9 cellular contexts compared by ENCODE assay signal in genomic region chr13:93244141-93244917, GRCh38. TPM values are rescaled to one million over a fixed set of nuclear protein-coding genes. Genes with fewer than 3 reads are reported as not detected.
A peak's percentile ranks its signal among the peaks of the same experiment; 100 is the strongest.
DNase-seq lines count a peak whose midpoint lies in the region; ATAC-seq and TF ChIP-seq lines count a peak whose summit lies in the region.
"Had no signal": no experiment of that assay in that cellular context is flagged by ENCODE, and none has a peak within 500 bp of the region (broad histone marks: within the 10 kb centered on the region; RNA-seq: fewer than 3 reads in every experiment).

No MANE protein-coding gene starts in this region.

- peaks cover 20% of the 10 kb centered on the region for H3K79me1 ChIP-seq in mesendoderm (ENCODE audit: low read length)

- H3K4me1 ChIP-seq in mesendoderm (ENCODE audit: control insufficient read depth, low read depth, low read length) = peaks cover 16% of the 10 kb centered on the region
- H3K4me1 ChIP-seq in aorta (ENCODE audit: control insufficient read depth in 1 of 2, insufficient read depth in 2 of 2, low read length in 2 of 2) = no peaks in the 10 kb centered on the region

- peaks cover 49% of the 10 kb centered on the region for H3K79me2 ChIP-seq in mesendoderm (ENCODE audit: control insufficient read depth, insufficient read depth, low read length)

- no peak overlapping the region for H4K5ac ChIP-seq in mesendoderm (ENCODE audit: low read length)

- H3K27ac ChIP-seq in mesendoderm (ENCODE audit: low read depth, low read length) (no peak overlapping the region), aorta (ENCODE audit: low read depth in 1 of 2, low read length in 2 of 2) (peak overlapping the region in 1 of 2 donors; percentile 48)

- no peak overlapping the region for H3K23ac ChIP-seq in mesendoderm (ENCODE audit: low read length)

- TF ChIP-seq CTCF in cardiac fibroblast (IDR thresholded peaks at IDR 0.05; ENCODE audit: low read depth, low read length) = no peak

- H2AK5ac ChIP-seq in mesendoderm (ENCODE audit: low read length) = no peak overlapping the region

- no peak overlapping the region for H2BK120ac ChIP-seq in mesendoderm (ENCODE audit: low read depth, low read length)

- H3K4ac ChIP-seq in mesendoderm (ENCODE audit: low read depth, low read length) = no peak overlapping the region

- DNase-seq in Right ventricle myocardium inferior (ENCODE audit: missing footprints) (no peak), cardiac septum (ENCODE audit: low spot score) (no peak), cardiac fibroblast (ENCODE audit: low read depth in 2 of 2) (peak; percentile 40 to 68), mesendoderm (no peak), aorta (peak in 1 of 2 donors; percentile 75), T-helper 1 cell (no peak)
- DNase-seq in stimulated activated CD4-positive, alpha-beta T cell treated with anti-CD3 and anti-CD28 coated beads, Interleukin-1b, Interleukin-23, amount 100 ng/mL, for 48 hours = no peak
- DNase-seq: stimulated activated CD4-positive, alpha-beta T cell treated with anti-CD3 and anti-CD28 coated beads, Interleukin-12 subunit alpha, Interleukin-12 subunit beta, amount 100 ng/mL, for 4 hours had no signal

- peak overlapping the region; percentile 35 for H3K9ac ChIP-seq in mesendoderm (ENCODE audit: low read length)

- ATAC-seq in Right ventricle myocardium inferior (peak; percentile 54), aorta (ENCODE audit: low FRiP score) (peak; percentile 73), HG03442 (IDR thresholded peaks at IDR 0.05; ENCODE audit: unreplicated experiment) (no peak)

- H3K4me3 ChIP-seq in cardiac fibroblast (replicated peaks in 1 of 2; ENCODE audit: low read depth in 2 of 2, low read length in 2 of 2) (peak overlapping the region; percentile 35 to 36), mesendoderm (ENCODE audit: low read length) (no peak overlapping the region), aorta (ENCODE audit: low read length in 2 of 2) (peak overlapping the region; percentile 35 to 54)

- peak overlapping the region; percentile 19 for H3K56ac ChIP-seq in mesendoderm (ENCODE audit: low read length)

- H3K18ac ChIP-seq in mesendoderm (ENCODE audit: low read length) = peak overlapping the region; percentile 92

- no peak overlapping the region for H3K4me2 ChIP-seq in mesendoderm (ENCODE audit: low read length)

- H3K9me3 ChIP-seq in aorta (ENCODE audit: control insufficient read depth, low read length) = no peaks in the 10 kb centered on the region

- H4K8ac ChIP-seq in mesendoderm (ENCODE audit: low read depth, low read length) = no peak overlapping the region

- no CpG with 5 or more reads among the region's 17 CpGs for WGBS in mesendoderm (ENCODE audit: extremely low coverage, insufficient coverage, low lambda C conversion rate)
- WGBS in aorta, 2 donors = 9 to 18% methylated on average over 17 of the region's 17 CpGs

- H3K27me3 ChIP-seq in mesendoderm (ENCODE audit: insufficient read depth, low read length, poor library complexity) = no peaks in the 10 kb centered on the region
- no peaks in the 10 kb centered on the region for H3K27me3 ChIP-seq in aorta (ENCODE audit: control insufficient read depth in 1 of 2, insufficient read depth in 2 of 2, low read length in 1 of 2)

- no peaks in the 10 kb centered on the region for H3K36me3 ChIP-seq in mesendoderm (ENCODE audit: control insufficient read depth, insufficient read depth, low read length)
- no peaks in the 10 kb centered on the region for H3K36me3 ChIP-seq in aorta (ENCODE audit: control insufficient read depth in 1 of 2, insufficient read depth in 2 of 2, low read length in 1 of 2)

- H2BK5ac ChIP-seq in mesendoderm (ENCODE audit: low read length) = peak overlapping the region; percentile 2

- no peak overlapping the region for H2BK15ac ChIP-seq in mesendoderm (replicated peaks; ENCODE audit: low read depth)

- intact Hi-C loops in Right ventricle myocardium inferior (cut with DNase I) = no loop called here
- intact Hi-C loops in cardiac septum (cut with DNase I) = no loop called here
- intact Hi-C loops in aorta (cut with DNase I) = no loop called here

RNA-seq across cellular contexts. Expression of gene GPC6, which starts 17.7 kb away (rescaled TPM):
- total RNA-seq in Right ventricle myocardium inferior = 2.6 TPM
- 1.4 TPM for total RNA-seq in cardiac septum
- polyA plus RNA-seq in mesendoderm (2013, experiment 1 of 2) = 31.0 TPM
- 31.2 TPM for polyA plus RNA-seq in mesendoderm (2013, experiment 2 of 2)
- 10 to 100 TPM; 32.4 to 37.4 TPM for total RNA-seq in aorta
- 1 to 10 TPM; 5.0 to 5.5 TPM for polyA plus RNA-seq in aorta

Comparison
In these comparisons a context has a peak if more than half of its experiments do, and no peak if none do; other contexts are left out.
1. DNase-seq: peak in cardiac fibroblast (2 of 2); none in Right ventricle myocardium inferior (single experiment), cardiac septum (single experiment), mesendoderm (single experiment), stimulated activated CD4-positive, alpha-beta T cell treated with anti-CD3 and anti-CD28 coated beads, Interleukin-1b, Interleukin-23, amount 100 ng/mL, for 48 hours (single experiment) and T-helper 1 cell (0 of 5).